1 cellular context compared by ENCODE assay signal in the genomic region with DNA sequence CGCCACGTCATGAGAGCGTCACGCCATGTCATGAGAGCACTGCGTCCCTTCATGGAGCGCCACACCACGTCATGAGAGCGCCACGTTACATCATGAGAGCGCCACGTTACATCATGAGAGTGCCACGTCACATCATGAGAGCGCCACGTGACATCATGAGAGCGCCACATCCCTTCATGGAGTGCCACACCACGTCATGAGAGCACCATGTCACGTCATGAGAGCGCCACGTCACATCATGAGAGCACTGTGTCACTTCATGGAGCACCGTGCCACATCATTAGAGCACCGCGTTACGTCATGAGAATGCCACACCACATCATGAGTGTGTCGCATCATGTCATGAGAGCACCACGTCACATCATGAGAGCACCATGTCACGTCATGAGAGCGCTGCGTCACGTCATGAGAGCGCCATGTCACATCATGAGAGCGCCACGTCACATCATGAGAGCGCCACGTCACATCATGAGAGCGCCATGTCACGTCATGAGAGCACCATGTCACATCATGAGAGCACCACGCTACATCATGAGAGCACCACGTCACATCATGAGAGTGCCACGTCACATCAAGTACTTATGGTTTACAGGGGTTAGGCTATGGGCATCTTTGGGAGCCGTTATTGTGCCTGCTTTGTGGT.
TF ChIP-seq lines count a peak whose summit lies in the region.

No MANE protein-coding gene starts in this region.

TF ChIP-seq in HepG2, 621 proteins besides CTCF, POLR2A, EP300 and RAD21:
- TF ChIP-seq, protein P1, sequence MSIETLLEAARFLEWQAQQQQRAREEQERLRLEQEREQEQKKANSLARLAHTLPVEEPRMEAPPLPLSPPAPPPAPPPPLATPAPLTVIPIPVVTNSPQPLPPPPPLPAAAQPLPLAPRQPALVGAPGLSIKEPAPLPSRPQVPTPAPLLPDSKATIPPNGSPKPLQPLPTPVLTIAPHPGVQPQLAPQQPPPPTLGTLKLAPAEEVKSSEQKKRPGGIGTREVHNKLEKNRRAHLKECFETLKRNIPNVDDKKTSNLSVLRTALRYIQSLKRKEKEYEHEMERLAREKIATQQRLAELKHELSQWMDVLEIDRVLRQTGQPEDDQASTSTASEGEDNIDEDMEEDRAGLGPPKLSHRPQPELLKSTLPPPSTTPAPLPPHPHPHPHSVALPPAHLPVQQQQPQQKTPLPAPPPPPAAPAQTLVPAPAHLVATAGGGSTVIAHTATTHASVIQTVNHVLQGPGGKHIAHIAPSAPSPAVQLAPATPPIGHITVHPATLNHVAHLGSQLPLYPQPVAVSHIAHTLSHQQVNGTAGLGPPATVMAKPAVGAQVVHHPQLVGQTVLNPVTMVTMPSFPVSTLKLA (IDR thresholded peaks at IDR 0.05) = peak; percentile 83
- peak; percentile 93 for TF ChIP-seq CREB1 (IDR thresholded peaks at IDR 0.05)
- no peak for TF ChIP-seq CREB1 (CRISPR knock-in tag; IDR thresholded peaks at IDR 0.05)
- no peak for TF ChIP-seq ZNF460 (CRISPR knock-in tag; IDR thresholded peaks at IDR 0.05; ENCODE audit: borderline replicate concordance)
- no peak for TF ChIP-seq SMARCC2 (IDR thresholded peaks at IDR 0.05)
- no peak for TF ChIP-seq RARG (CRISPR knock-in tag; IDR thresholded peaks at IDR 0.05; ENCODE audit: low read depth)
